8 cellular contexts compared by ENCODE assay signal in genomic region chr1:43453442-43454269, GRCh38. TPM values are rescaled to one million over a fixed set of nuclear protein-coding genes. Genes with fewer than 3 reads are reported as not detected.
A peak's percentile ranks its signal among the peaks of the same experiment; 100 is the strongest.
DNase-seq lines count a peak whose midpoint lies in the region; ATAC-seq and TF ChIP-seq lines count a peak whose summit lies in the region.

Gene HYI (minus strand): TSS chr1:43453931. CDS start chr1:43453793, 138 bp downstream.

- peak within 1 kb of the TSS; percentile 85 for H3K27ac Mint-ChIP-seq in activated CD4-positive, alpha-beta memory T cell treated with anti-CD3 and anti-CD28 coated beads for 36 hours

- H3K4me1 ChIP-seq in BLaER1 = peaks cover 29% of the 10 kb centered on the region
- peaks cover 22 to 29% of the 10 kb centered on the region in 2 experiments for H3K4me1 ChIP-seq in HCT116 (ENCODE audit: control insufficient read depth in 1 of 2, insufficient read depth in 2 of 2, low read length in 2 of 2)
- peaks cover 30 to 33% of the 10 kb centered on the region in 2 donors for H3K4me1 ChIP-seq in duodenal mucosa (ENCODE audit: control insufficient read depth in 1 of 2, insufficient read depth in 2 of 2, low read length in 2 of 2)
- H3K4me1 ChIP-seq in right lobe of liver = peaks cover 0 to 25% (median 4%) of the 10 kb centered on the region in 4 donors

- no peak within 1 kb of the TSS for H2AFZ ChIP-seq in HCT116 (ENCODE audit: low read depth, low read length, poor library complexity, severe bottlenecking)

- no peaks in the 10 kb centered on the region for H3K79me2 ChIP-seq in HCT116 (ENCODE audit: insufficient read depth, low read length)

- TF ChIP-seq RAD21 in HCT116 (IDR thresholded peaks at IDR 0.05; ENCODE audit: low read depth) = no peak; the same call in 1 of the 2 replicates

- H3K36me3 ChIP-seq in BLaER1 = peaks cover 37% of the 10 kb centered on the region
- peaks cover 0 to 8% of the 10 kb centered on the region in 2 experiments; a peak in 2 of 4 replicates for H3K36me3 ChIP-seq in HCT116 (ENCODE audit: control insufficient read depth in 1 of 2, insufficient read depth in 2 of 2, low read length in 2 of 2)
- H3K36me3 ChIP-seq in duodenal mucosa (ENCODE audit: control insufficient read depth in 1 of 2, insufficient read depth in 2 of 2, low read length in 2 of 2) = peaks cover 16 to 38% of the 10 kb centered on the region in 2 donors
- peaks cover 0 to 27% (median 8%) of the 10 kb centered on the region in 4 donors for H3K36me3 ChIP-seq in right lobe of liver

- CTCF ChIA-PET in HCT116 (lab: Charles Lee) = no interaction called here
- CTCF ChIA-PET in activated CD4-positive, alpha-beta memory T cell treated with anti-CD3 and anti-CD28 coated beads for 36 hours (lab: Charles Lee) = interaction anchor here (0.9 to 2.1 kb wide), 3 partner anchors 54 to 227 kb away, joined by 3 to 8 read pairs (median 3); no protein-coding TSS in a partner anchor

- H3K27me3 ChIP-seq in BLaER1 (no peaks in the 10 kb centered on the region), HCT116 (ENCODE audit: insufficient read depth, low read length) (no peaks in the 10 kb centered on the region), duodenal mucosa (ENCODE audit: control insufficient read depth in 1 of 2, insufficient read depth in 2 of 2, low read length in 2 of 2) (no peaks in the 10 kb centered on the region), right lobe of liver (no peaks in the 10 kb centered on the region)

- H3K4me1 Mint-ChIP-seq in activated CD4-positive, alpha-beta memory T cell treated with anti-CD3 and anti-CD28 coated beads for 36 hours (ENCODE audit: low read depth) = peaks cover 19% of the 10 kb centered on the region

- ATAC-seq in HCT116 = peak; percentile 75
- peak; percentile 74 to 82 (median 80) for ATAC-seq in right lobe of liver
- no peak for ATAC-seq in GM18867 (IDR thresholded peaks at IDR 0.05; ENCODE audit: unreplicated experiment)

- peaks cover 15% of the 10 kb centered on the region for H3K36me3 Mint-ChIP-seq in activated CD4-positive, alpha-beta memory T cell treated with anti-CD3 and anti-CD28 coated beads for 36 hours

- TF ChIP-seq CTCF in HCT116 (IDR thresholded peaks at IDR 0.05 in 2 of 3, conservative IDR thresholded peaks at IDR 0.05 in 1 of 3; ENCODE audit: borderline replicate concordance in 1 of 3, insufficient read depth in 1 of 3, low read depth in 2 of 3, low read length in 2 of 3) (no peak), right lobe of liver (IDR thresholded peaks at IDR 0.05) (no peak)

- H3K4me3 Mint-ChIP-seq in activated CD4-positive, alpha-beta memory T cell treated with anti-CD3 and anti-CD28 coated beads for 36 hours = peak within 1 kb of the TSS; percentile 80

- H3K9me3 Mint-ChIP-seq in activated CD4-positive, alpha-beta memory T cell treated with anti-CD3 and anti-CD28 coated beads for 36 hours = no peaks in the 10 kb centered on the region

- H3K9ac ChIP-seq in BLaER1 (peak within 1 kb of the TSS; percentile 75), HCT116 (ENCODE audit: low read length) (peak within 1 kb of the TSS; percentile 75), duodenal mucosa (ENCODE audit: low read depth in 1 of 2, low read length in 2 of 2) (peak within 1 kb of the TSS; percentile 50 to 73)

- no peaks in the 10 kb centered on the region for H4K20me1 ChIP-seq in BLaER1
- no peaks in the 10 kb centered on the region for H4K20me1 ChIP-seq in HCT116 (ENCODE audit: insufficient read depth)

- H3K4me3 ChIP-seq in BLaER1 (peak within 1 kb of the TSS; percentile 63), HCT116 (replicated peaks in 1 of 2; ENCODE audit: low read depth in 1 of 2, low read length in 2 of 2) (peak within 1 kb of the TSS; percentile 57 to 66), duodenal mucosa (ENCODE audit: low read depth in 1 of 2, low read length in 2 of 2) (peak within 1 kb of the TSS; percentile 63 to 73), right lobe of liver (peak within 1 kb of the TSS; percentile 47 to 62 (median 58))

- H3K4me2 ChIP-seq in BLaER1 = peak within 1 kb of the TSS; percentile 71
- peak within 1 kb of the TSS; percentile 90 for H3K4me2 ChIP-seq in HCT116 (ENCODE audit: low read length)

- intact Hi-C loops in HCT116 (cut with micrococcal nuclease) = loop anchor here (10.0 kb wide), 1 partner anchor 591 kb away; no protein-coding TSS in a partner anchor
- intact Hi-C loops in activated CD4-positive, alpha-beta memory T cell treated with anti-CD3 and anti-CD28 coated beads for 36 hours (cut with micrococcal nuclease) = loop anchor here (1.0 to 10.0 kb wide), 4 partner anchors 65 to 581 kb away; partner anchors contain the start of genes ELOVL1, MED8, SLC6A9 and ST3GAL3
- intact Hi-C loops in right lobe of liver (cut with DNase I) = no loop called here

- RAD21 ChIA-PET in HCT116 (lab: Charles Lee; ENCODE audit: low non-redundant PET in 1 of 2, low total read pairs in 2 of 2, uncharacterized antibody in 2 of 2, unreplicated experiment in 2 of 2) = interaction anchor here in 1 of 2 experiments (1.6 kb wide), 1 partner anchor 227 kb away, joined by 3 read pairs; no protein-coding TSS in a partner anchor

- POLR2A ChIA-PET in HCT116 (lab: Charles Lee) = interaction anchor here (0.6 to 1.8 kb wide), 5 partner anchors 8 to 560 kb away, joined by 3 to 6 read pairs (median 3); partner anchors contain the start of gene KDM4A
- POLR2A ChIA-PET in activated CD4-positive, alpha-beta memory T cell treated with anti-CD3 and anti-CD28 coated beads for 36 hours (lab: Charles Lee) = interaction anchor here (0.6 to 1.6 kb wide), 7 partner anchors 9 to 196 kb away, joined by 3 to 6 read pairs (median 3); partner anchors contain the start of genes KDM4A, MED8 and SZT2

- H3K27me3 Mint-ChIP-seq in activated CD4-positive, alpha-beta memory T cell treated with anti-CD3 and anti-CD28 coated beads for 36 hours = peaks cover 18% of the 10 kb centered on the region

- H3K27ac ChIP-seq in BLaER1 = peak within 1 kb of the TSS; percentile 62
- H3K27ac ChIP-seq in HCT116 (ENCODE audit: low read depth, low read length) = peak within 1 kb of the TSS; percentile 63
- H3K27ac ChIP-seq in duodenal mucosa (ENCODE audit: low read depth, low read length) = peak within 1 kb of the TSS; percentile 81
- H3K27ac ChIP-seq in right lobe of liver = peak within 1 kb of the TSS; percentile 81 to 92 (median 86)

- no TSS peak for BruUV-seq in HCT116 (replicated peaks; lab: Mats Ljungman, UMichigan)

- no peak for TF ChIP-seq POLR2A in HCT116 (IDR thresholded peaks at IDR 0.05; ENCODE audit: borderline replicate concordance, extremely low read depth, insufficient read depth, insufficient read length)
- peak; percentile 41 for TF ChIP-seq POLR2A in right lobe of liver (IDR thresholded peaks at IDR 0.05)

- H3K9me3 ChIP-seq in BLaER1 = no peaks in the 10 kb centered on the region
- H3K9me3 ChIP-seq in HCT116 (ENCODE audit: control insufficient read depth in 1 of 2, insufficient read depth in 1 of 2, low read depth in 1 of 2, low read length in 2 of 2) = no peaks in the 10 kb centered on the region
- no peaks in the 10 kb centered on the region for H3K9me3 ChIP-seq in duodenal mucosa (ENCODE audit: control insufficient read depth in 1 of 2, low read length in 2 of 2)
- H3K9me3 ChIP-seq in right lobe of liver = no peaks in the 10 kb centered on the region

- no peaks in the 10 kb centered on the region for H3K9me2 ChIP-seq in HCT116 (ENCODE audit: insufficient read depth)

- DNase-seq in HCT116 (ENCODE audit: low read depth, low spot score) = peak; percentile 56
- DNase-seq in NCI-H460 (ENCODE audit: extremely low read depth, low read depth) = peak; percentile 68
- DNase-seq in activated CD4-positive, alpha-beta memory T cell treated with anti-CD3 and anti-CD28 coated beads for 36 hours = peak; percentile 85
- DNase-seq in right lobe of liver = peak; percentile 88 to 93 (median 90)
- DNase-seq in stimulated activated CD4-positive, alpha-beta T cell treated with anti-CD3 and anti-CD28 coated beads, Interleukin-4, amount 100 ng/mL, for 1 hour = peak; percentile 66

- WGBS in right lobe of liver (ENCODE audit: insufficient coverage, low coverage, low lambda C conversion rate, missing lambda C conversion rate) = 0% methylated on average over 25 of the region's 87 CpGs

TF ChIP-seq in HCT116, 20 proteins besides CTCF, POLR2A, EP300 and RAD21 (continues in another document):
- TF ChIP-seq TCF7L2 (IDR thresholded peaks at IDR 0.05; ENCODE audit: borderline replicate concordance, extremely low read depth, insufficient read depth, insufficient read length) = no peak
- TF ChIP-seq JUND (IDR thresholded peaks at IDR 0.05) = no peak
- TF ChIP-seq FOSL1 (IDR thresholded peaks at IDR 0.05; ENCODE audit: low read depth) = no peak
- no peak for TF ChIP-seq ZNF274 (IDR thresholded peaks at IDR 0.05; ENCODE audit: low read depth, low read length)
- TF ChIP-seq EGR1 (IDR thresholded peaks at IDR 0.05; ENCODE audit: low read depth) = 0 out of 2 replicates have a peak, but pooled peaks have one; percentile 6
- no peak for TF ChIP-seq EZH2 (IDR thresholded peaks at IDR 0.05)
- peak; percentile 45; the same call in 1 of the 2 replicates for TF ChIP-seq MAX (IDR thresholded peaks at IDR 0.05)
- TF ChIP-seq CBX3 (IDR thresholded peaks at IDR 0.05; ENCODE audit: low read depth) = peak; percentile 17
- TF ChIP-seq CEBPB (IDR thresholded peaks at IDR 0.05; ENCODE audit: low read depth) = no peak
- TF ChIP-seq SRF (IDR thresholded peaks at IDR 0.05; ENCODE audit: low read depth) = no peak
- peak; percentile 72 for TF ChIP-seq POLR2AphosphoS5 (IDR thresholded peaks at IDR 0.05; ENCODE audit: low read depth, low read length)

RNA-seq across cellular contexts. Expression of gene HYI, which starts in this region (rescaled TPM):
- 13.9 TPM for total RNA-seq in HCT116 (2021; ENCODE audit: unreplicated experiment)
- 16.9 and 18.1 TPM in 2 replicates for polyA plus RNA-seq in HCT116 (2012)
- 15.1 and 18.0 TPM in 2 replicates for total RNA-seq in NCI-H460 (2014; rRNA removed; shearing (Covaris generic))
- 38.9 and 47.1 TPM in 2 replicates for polyA plus RNA-seq in NCI-H460 (2014; cell fraction: nucleus; rRNA removed)
- total RNA-seq in activated CD4-positive, alpha-beta memory T cell treated with anti-CD3 and anti-CD28 coated beads for 36 hours = 10 to 100 TPM; 11.9 to 13.9 TPM
- 10 to 100 TPM; 33.8 to 52.9 (median 41.9) TPM for total RNA-seq in right lobe of liver

Comparison
In these comparisons a context has a peak if more than half of its experiments do, and no peak if none do; other contexts are left out.
1. intact Hi-C loops: an anchor here in HCT116 (10.0 kb wide) and activated CD4-positive, alpha-beta memory T cell treated with anti-CD3 and anti-CD28 coated beads for 36 hours (1.0 to 10.0 kb wide); none called in right lobe of liver.